ENCODE assay signal across 11 cellular contexts in the genomic region with DNA sequence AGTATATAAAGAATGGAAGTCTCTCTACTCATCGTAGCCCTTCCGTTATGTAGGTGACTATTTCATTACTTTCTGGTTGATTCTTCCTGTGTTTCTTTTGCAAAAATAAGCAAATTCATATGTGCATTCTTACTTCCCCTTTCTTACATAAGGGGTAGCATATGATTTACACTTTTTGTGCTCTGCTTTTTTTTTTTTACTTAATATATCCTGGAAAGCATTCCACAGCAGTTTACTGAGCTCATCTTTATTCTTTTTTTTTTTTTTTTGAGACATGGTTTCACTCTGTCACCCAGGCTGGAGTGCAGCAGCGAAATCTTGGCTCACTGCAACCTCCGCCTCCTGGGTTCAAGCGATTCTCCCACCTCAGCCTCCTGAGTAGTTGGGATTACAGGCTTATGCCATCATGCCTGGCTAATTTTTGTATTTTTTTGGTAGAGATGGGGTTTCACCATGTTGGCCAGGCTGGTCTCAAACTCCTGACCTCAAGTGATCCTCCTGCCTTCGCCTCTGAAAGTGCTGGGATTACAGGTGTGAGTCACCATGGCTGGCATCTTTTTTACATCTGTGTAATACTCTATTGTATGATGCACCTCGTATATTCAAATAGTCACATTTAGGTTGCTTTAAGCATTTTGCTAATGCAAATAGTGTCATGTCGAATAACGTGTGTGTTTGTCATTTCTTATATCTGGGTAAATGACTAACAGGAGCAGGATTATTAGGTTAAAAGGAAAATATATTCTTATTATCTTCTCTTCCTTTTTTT. TPM values are rescaled to one million over a fixed set of nuclear protein-coding genes. Genes with fewer than 3 reads are reported as not detected.
A peak's percentile ranks its signal among the peaks of the same experiment; 100 is the strongest.
DNase-seq lines count a peak whose midpoint lies in the region; ATAC-seq and TF ChIP-seq lines count a peak whose summit lies in the region.
"Had no signal": no experiment of that assay in that cellular context is flagged by ENCODE, and none has a peak within 500 bp of the region (broad histone marks: within the 10 kb centered on the region; RNA-seq: fewer than 3 reads in every experiment).

No MANE protein-coding gene starts in this region.

- intact Hi-C loops in Right ventricle myocardium superior (cut with DNase I): no loop called here
- intact Hi-C loops in left ventricle myocardium superior (cut with micrococcal nuclease): no loop called here

- no peaks in the 10 kb centered on the region for H3K4me1 Mint-ChIP-seq in glutamatergic neuron (ENCODE audit: low read depth, unreplicated experiment)

- peak; percentile 20 for ATAC-seq in Right ventricle myocardium superior (ENCODE audit: poor library complexity)
- ATAC-seq in left ventricle myocardium superior: no peak
- ATAC-seq in HG02798 (IDR thresholded peaks at IDR 0.05; ENCODE audit: poor library complexity, unreplicated experiment): peak; percentile 39
- ATAC-seq: natural killer cell treated with Interleukin-12 subunit alpha and Interleukin-12 subunit beta and Interleukin-15 and Interleukin-18, amount 100 ng/mL, for 72 hours had no signal

- H3K27me3 Mint-ChIP-seq in glutamatergic neuron (ENCODE audit: unreplicated experiment): no peaks in the 10 kb centered on the region

- no peak for TF ChIP-seq CTCF in glutamatergic neuron (IDR thresholded peaks at IDR 0.05; ENCODE audit: partially characterized antibody, unreplicated experiment)

- no peak overlapping the region for H3K4me3 Mint-ChIP-seq in glutamatergic neuron (ENCODE audit: unreplicated experiment)
- H3K4me3 Mint-ChIP-seq: natural killer cell treated with Interleukin-12 subunit alpha and Interleukin-12 subunit beta and Interleukin-15 and Interleukin-18, amount 100 ng/mL, for 72 hours had no signal

- no peaks in the 10 kb centered on the region for H3K36me3 Mint-ChIP-seq in glutamatergic neuron (ENCODE audit: unreplicated experiment)
- H3K36me3 Mint-ChIP-seq: natural killer cell treated with Interleukin-12 subunit alpha and Interleukin-12 subunit beta and Interleukin-15 and Interleukin-18, amount 100 ng/mL, for 72 hours had no signal

- DNase-seq in Right ventricle myocardium superior (no peak), left ventricle myocardium superior (no peak), Kasumi-1 (lab: John Stamatoyannopoulos, UW) (peak; percentile 27 to 37), superior temporal gyrus (ENCODE audit: extremely low spot score) (peak; percentile 49), NCI-H510A (lab: John Stamatoyannopoulos, UW) (no peak), SHP77 (lab: John Stamatoyannopoulos, UW) (no peak), glutamatergic neuron (no peak)
- DNase-seq: central memory CD4-positive, alpha-beta T cell; stimulated activated CD4-positive, alpha-beta T cell treated with anti-CD3 and anti-CD28 coated beads, Interleukin-4, amount 100 ng/mL, for 1 hour had no signal

- H3K27ac Mint-ChIP-seq in glutamatergic neuron (ENCODE audit: unreplicated experiment): no peak overlapping the region
- H3K27ac Mint-ChIP-seq: natural killer cell treated with Interleukin-12 subunit alpha and Interleukin-12 subunit beta and Interleukin-15 and Interleukin-18, amount 100 ng/mL, for 72 hours had no signal

- peaks cover 2% of the 10 kb centered on the region for H3K9me3 Mint-ChIP-seq in glutamatergic neuron (ENCODE audit: unreplicated experiment)
- H3K9me3 Mint-ChIP-seq: natural killer cell treated with Interleukin-12 subunit alpha and Interleukin-12 subunit beta and Interleukin-15 and Interleukin-18, amount 100 ng/mL, for 72 hours had no signal

RNA-seq across cellular contexts. Expression of gene SCAMP5, which starts 13.1 kb away (rescaled TPM):
- 1.2 TPM for total RNA-seq in Right ventricle myocardium superior
- total RNA-seq in left ventricle myocardium superior: 2.8 TPM
- 164 TPM for total RNA-seq in glutamatergic neuron (ENCODE audit: unreplicated experiment)

RNA-seq across cellular contexts. Expression of gene PPCDC, which starts 15.0 kb away (rescaled TPM):
- total RNA-seq in Right ventricle myocardium superior (5.5 TPM), left ventricle myocardium superior (5.1 TPM), glutamatergic neuron (ENCODE audit: unreplicated experiment) (12.7 TPM)

RNA-seq across cellular contexts. Expression of gene RPP25, which starts 51.9 kb away (rescaled TPM):
- total RNA-seq in Right ventricle myocardium superior: 3.4 TPM
- total RNA-seq in left ventricle myocardium superior: 2.3 TPM
- total RNA-seq in glutamatergic neuron (ENCODE audit: unreplicated experiment): 2.3 TPM

Comparison
In these comparisons a context has a peak if more than half of its experiments do, and no peak if none do; other contexts are left out.
1. DNase-seq: peak in Kasumi-1 (2 of 2) and superior temporal gyrus (single experiment); none in Right ventricle myocardium superior (single experiment), left ventricle myocardium superior (single experiment), NCI-H510A (single experiment), SHP77 (0 of 2) and glutamatergic neuron (single experiment).
2. RNA of gene SCAMP5, which starts 13.1 kb away (total RNA-seq): 164 TPM in glutamatergic neuron (single experiment); 2.8 TPM in left ventricle myocardium superior (single experiment) and 1.2 TPM in Right ventricle myocardium superior (single experiment); every median in the first group is over 10 times any median in the second.